In genomic region chr2:241148891-241149674, GRCh38 we compare ENCODE assay signal across 8 cellular contexts. TPM values are rescaled to one million over a fixed set of nuclear protein-coding genes. Genes with fewer than 3 reads are reported as not detected.
DNase-seq lines count a peak whose midpoint lies in the region; ATAC-seq and TF ChIP-seq lines count a peak whose summit lies in the region.

TSS of gene PASK (minus strand) at chr2:241149472. CDS start at chr2:241143032, 6,440 bp downstream.

- ATAC-seq in naive thymus-derived CD8-positive, alpha-beta T cell = peak; percentile 80 to 82
- peak; percentile 85 to 88 for ATAC-seq in stimulated activated naive B cell treated with anti-CD40 and anti-IgM and Interleukin-4, amounts not matched to agents 10 μg/mL and 1 μg/mL and 100 μg/mL, for 72 hours (replicated peaks)

- H3K27me3 Mint-ChIP-seq in activated T-helper 1 cell treated with anti-CD3 and anti-CD28 coated beads, Interleukin-12 subunit alpha, Interleukin-12 subunit beta, Interleukin-2, Interleukin-4 antibody, amounts not matched to agents 30 ng/mL and 10 ng/mL and 1 ng/mL, durations not matched to agents 14 hours and 24 hours and 36 hours (ENCODE audit: insufficient read depth) = no peaks in the 10 kb centered on the region
- H3K27me3 Mint-ChIP-seq in naive thymus-derived CD8-positive, alpha-beta T cell = no peaks in the 10 kb centered on the region
- no peaks in the 10 kb centered on the region for H3K27me3 Mint-ChIP-seq in stimulated activated naive B cell treated with anti-CD40 and anti-IgM and Interleukin-4, amounts not matched to agents 10 μg/mL and 1 μg/mL and 100 μg/mL, for 72 hours

- peak; percentile 93 for DNase-seq in EH (ENCODE audit: low read depth)
- peak; percentile 70 for DNase-seq in GOT3 (lab: John Stamatoyannopoulos, UW)
- peak; percentile 89 for DNase-seq in LNCaP clone FGC (ENCODE audit: low read depth)
- peak; percentile 94 for DNase-seq in RPMI8226
- peak; percentile 92 for DNase-seq in activated T-helper 1 cell treated with anti-CD3 and anti-CD28 coated beads, Interleukin-12 subunit alpha, Interleukin-12 subunit beta, Interleukin-2, Interleukin-4 antibody, amounts not matched to agents 30 ng/mL and 10 ng/mL and 1 ng/mL, durations not matched to agents 14 hours and 24 hours and 36 hours (ENCODE audit: low spot score)
- DNase-seq in fibroblast of mammary gland (ENCODE audit: low read depth) = peak; percentile 93
- peak; percentile 78 to 97 (median 92) for DNase-seq in naive thymus-derived CD8-positive, alpha-beta T cell
- peak; percentile 90 for DNase-seq in stimulated activated naive B cell treated with anti-CD40 and anti-IgM and Interleukin-4, amounts not matched to agents 10 μg/mL and 1 μg/mL and 100 μg/mL, for 72 hours

- H3K4me1 Mint-ChIP-seq in activated T-helper 1 cell treated with anti-CD3 and anti-CD28 coated beads, Interleukin-12 subunit alpha, Interleukin-12 subunit beta, Interleukin-2, Interleukin-4 antibody, amounts not matched to agents 30 ng/mL and 10 ng/mL and 1 ng/mL, durations not matched to agents 14 hours and 24 hours and 36 hours (ENCODE audit: low read depth) = peaks cover 56% of the 10 kb centered on the region
- H3K4me1 Mint-ChIP-seq in naive thymus-derived CD8-positive, alpha-beta T cell = peaks cover 25 to 44% (median 35%) of the 10 kb centered on the region in 4 donors
- peaks cover 35 to 58% of the 10 kb centered on the region in 2 donors for H3K4me1 Mint-ChIP-seq in stimulated activated naive B cell treated with anti-CD40 and anti-IgM and Interleukin-4, amounts not matched to agents 10 μg/mL and 1 μg/mL and 100 μg/mL, for 72 hours

- H3K4me3 ChIP-seq in LNCaP clone FGC (ENCODE audit: low read depth, low read length) (peak within 1 kb of the TSS; percentile 79), fibroblast of mammary gland (ENCODE audit: control insufficient read depth, low read depth, low read length) (peak within 1 kb of the TSS; percentile 72)

- no peaks in the 10 kb centered on the region for H3K9me3 Mint-ChIP-seq in activated T-helper 1 cell treated with anti-CD3 and anti-CD28 coated beads, Interleukin-12 subunit alpha, Interleukin-12 subunit beta, Interleukin-2, Interleukin-4 antibody, amounts not matched to agents 30 ng/mL and 10 ng/mL and 1 ng/mL, durations not matched to agents 14 hours and 24 hours and 36 hours
- no peaks in the 10 kb centered on the region for H3K9me3 Mint-ChIP-seq in naive thymus-derived CD8-positive, alpha-beta T cell
- H3K9me3 Mint-ChIP-seq in stimulated activated naive B cell treated with anti-CD40 and anti-IgM and Interleukin-4, amounts not matched to agents 10 μg/mL and 1 μg/mL and 100 μg/mL, for 72 hours = no peaks in the 10 kb centered on the region

- POLR2A ChIA-PET in naive thymus-derived CD8-positive, alpha-beta T cell (lab: Charles Lee) = interaction anchor here (0.6 to 6.3 kb wide), 17 partner anchors 16 to 235 kb away, joined by 3 to 135 read pairs (median 7); partner anchors contain the start of genes HDLBP, MTERF4 and SEPTIN2

- peaks cover 21% of the 10 kb centered on the region for H3K36me3 Mint-ChIP-seq in activated T-helper 1 cell treated with anti-CD3 and anti-CD28 coated beads, Interleukin-12 subunit alpha, Interleukin-12 subunit beta, Interleukin-2, Interleukin-4 antibody, amounts not matched to agents 30 ng/mL and 10 ng/mL and 1 ng/mL, durations not matched to agents 14 hours and 24 hours and 36 hours (ENCODE audit: low read depth)
- peaks cover 0 to 7% (median 0%) of the 10 kb centered on the region in 3 donors for H3K36me3 Mint-ChIP-seq in naive thymus-derived CD8-positive, alpha-beta T cell
- H3K36me3 Mint-ChIP-seq in stimulated activated naive B cell treated with anti-CD40 and anti-IgM and Interleukin-4, amounts not matched to agents 10 μg/mL and 1 μg/mL and 100 μg/mL, for 72 hours = peaks cover 11 to 24% of the 10 kb centered on the region in 2 donors

- peak within 1 kb of the TSS; percentile 95 for H3K4me3 Mint-ChIP-seq in activated T-helper 1 cell treated with anti-CD3 and anti-CD28 coated beads, Interleukin-12 subunit alpha, Interleukin-12 subunit beta, Interleukin-2, Interleukin-4 antibody, amounts not matched to agents 30 ng/mL and 10 ng/mL and 1 ng/mL, durations not matched to agents 14 hours and 24 hours and 36 hours
- peak within 1 kb of the TSS; percentile 95 to 100 (median 98) for H3K4me3 Mint-ChIP-seq in naive thymus-derived CD8-positive, alpha-beta T cell
- peak within 1 kb of the TSS; percentile 87 to 91 for H3K4me3 Mint-ChIP-seq in stimulated activated naive B cell treated with anti-CD40 and anti-IgM and Interleukin-4, amounts not matched to agents 10 μg/mL and 1 μg/mL and 100 μg/mL, for 72 hours

- intact Hi-C loops in activated T-helper 1 cell treated with anti-CD3 and anti-CD28 coated beads, Interleukin-12 subunit alpha, Interleukin-12 subunit beta, Interleukin-2, Interleukin-4 antibody, amounts not matched to agents 30 ng/mL and 10 ng/mL and 1 ng/mL, durations not matched to agents 14 hours and 24 hours and 36 hours (cut with micrococcal nuclease) = loop anchor here (1.0 kb wide), 4 partner anchors 22 to 537 kb away; partner anchors contain the start of genes DTYMK and MTERF4

- H3K27ac Mint-ChIP-seq in activated T-helper 1 cell treated with anti-CD3 and anti-CD28 coated beads, Interleukin-12 subunit alpha, Interleukin-12 subunit beta, Interleukin-2, Interleukin-4 antibody, amounts not matched to agents 30 ng/mL and 10 ng/mL and 1 ng/mL, durations not matched to agents 14 hours and 24 hours and 36 hours = peak within 1 kb of the TSS; percentile 95
- peak within 1 kb of the TSS; percentile 89 to 99 (median 96) for H3K27ac Mint-ChIP-seq in naive thymus-derived CD8-positive, alpha-beta T cell
- peak within 1 kb of the TSS; percentile 93 for H3K27ac Mint-ChIP-seq in stimulated activated naive B cell treated with anti-CD40 and anti-IgM and Interleukin-4, amounts not matched to agents 10 μg/mL and 1 μg/mL and 100 μg/mL, for 72 hours

- TF ChIP-seq CTCF in LNCaP clone FGC (IDR thresholded peaks at IDR 0.05; ENCODE audit: control insufficient read depth, extremely low read depth, insufficient read depth) (no peak), fibroblast of mammary gland (conservative IDR thresholded peaks at IDR 0.05; ENCODE audit: control insufficient read depth, insufficient read depth, low read depth, low read length) (no peak)

RNA-seq across cellular contexts. Expression of gene PASK, which starts in this region (rescaled TPM):
- total RNA-seq in activated T-helper 1 cell treated with anti-CD3 and anti-CD28 coated beads, Interleukin-12 subunit alpha, Interleukin-12 subunit beta, Interleukin-2, Interleukin-4 antibody, amounts not matched to agents 30 ng/mL and 10 ng/mL and 1 ng/mL, durations not matched to agents 14 hours and 24 hours and 36 hours = 101 and 104 TPM in 2 replicates
- total RNA-seq in naive thymus-derived CD8-positive, alpha-beta T cell = 100 to 1,000 TPM; 550 to 574 TPM
- polyA plus RNA-seq in naive thymus-derived CD8-positive, alpha-beta T cell = 10 to 100 TPM; 68.3 to 78.7 (median 69.9) TPM

Comparison
In these comparisons a context has a peak if more than half of its experiments do, and no peak if none do; other contexts are left out.
1. Peak in every context shown above with its lines: DNase-seq, ATAC-seq and H3K4me3 ChIP-seq.